16 cellular contexts compared by ENCODE assay signal in genomic region chr5:172163346-172163745, GRCh38. TPM values are rescaled to one million over a fixed set of nuclear protein-coding genes. Genes with fewer than 3 reads are reported as not detected.
DNase-seq lines count a peak whose midpoint lies in the region; ATAC-seq, FAIRE-seq and TF ChIP-seq lines count a peak whose summit lies in the region.
"Had no signal": no experiment of that assay in that cellular context is flagged by ENCODE, and none has a peak within 500 bp of the region (broad histone marks: within the 10 kb centered on the region; RNA-seq: fewer than 3 reads in every experiment).

No MANE protein-coding gene starts in this region.

- peak overlapping the region in 3 of 7 donors; percentile 8 to 31 (median 8) for H3K4me3 Mint-ChIP-seq in CD8-positive, alpha-beta memory T cell
- no peak overlapping the region for H3K4me3 Mint-ChIP-seq in activated naive CD8-positive, alpha-beta T cell treated with anti-CD3 and anti-CD28 coated beads for 36 hours
- no peak overlapping the region for H3K4me3 Mint-ChIP-seq in stimulated activated naive B cell treated with anti-CD40 and anti-IgM and Interleukin-4, amounts not matched to agents 10 μg/mL and 1 μg/mL and 100 μg/mL, for 72 hours
- H3K4me3 Mint-ChIP-seq: activated CD4-positive, alpha-beta memory T cell treated with anti-CD3 and anti-CD28 coated beads, Interleukin-2, amount 10 ng/mL, durations not matched to agents 7 days and 5 days; activated naive CD8-positive, alpha-beta T cell treated with anti-CD3 and anti-CD28 coated beads, Interleukin-2, amount 10 ng/mL, durations not matched to agents 7 days and 5 days; neural crest cell had no signal

- intact Hi-C loops in heart right ventricle (cut with DNase I) (no loop called here), pancreas (cut with DNase I) (no loop called here)

- H3K4me1 Mint-ChIP-seq in CD8-positive, alpha-beta memory T cell: peaks cover 73 to 91% (median 84%) of the 10 kb centered on the region in 3 donors
- H3K4me1 Mint-ChIP-seq in activated naive CD8-positive, alpha-beta T cell treated with anti-CD3 and anti-CD28 coated beads for 36 hours: peaks cover 62% of the 10 kb centered on the region
- peaks cover 47 to 90% of the 10 kb centered on the region in 2 donors for H3K4me1 Mint-ChIP-seq in stimulated activated naive B cell treated with anti-CD40 and anti-IgM and Interleukin-4, amounts not matched to agents 10 μg/mL and 1 μg/mL and 100 μg/mL, for 72 hours

- CTCF ChIA-PET in CD8-positive, alpha-beta memory T cell (lab: Charles Lee): interaction anchor here (0.9 to 2.3 kb wide), 4 partner anchors 9 to 52 kb away, joined by 4 to 13 read pairs (median 4); partner anchors contain the start of gene STK10

- peaks cover 0 to 61% (median 8%) of the 10 kb centered on the region in 3 donors for H3K36me3 Mint-ChIP-seq in CD8-positive, alpha-beta memory T cell
- peaks cover 16% of the 10 kb centered on the region for H3K36me3 Mint-ChIP-seq in activated naive CD8-positive, alpha-beta T cell treated with anti-CD3 and anti-CD28 coated beads for 36 hours
- peaks cover 34 to 39% of the 10 kb centered on the region in 2 donors for H3K36me3 Mint-ChIP-seq in stimulated activated naive B cell treated with anti-CD40 and anti-IgM and Interleukin-4, amounts not matched to agents 10 μg/mL and 1 μg/mL and 100 μg/mL, for 72 hours

- H3K9me3 Mint-ChIP-seq in CD8-positive, alpha-beta memory T cell: no peaks in the 10 kb centered on the region
- H3K9me3 Mint-ChIP-seq in activated naive CD8-positive, alpha-beta T cell treated with anti-CD3 and anti-CD28 coated beads for 36 hours: no peaks in the 10 kb centered on the region
- H3K9me3 Mint-ChIP-seq in stimulated activated naive B cell treated with anti-CD40 and anti-IgM and Interleukin-4, amounts not matched to agents 10 μg/mL and 1 μg/mL and 100 μg/mL, for 72 hours: no peaks in the 10 kb centered on the region
- H3K9me3 Mint-ChIP-seq: activated CD4-positive, alpha-beta memory T cell treated with anti-CD3 and anti-CD28 coated beads, Interleukin-2, amount 10 ng/mL, durations not matched to agents 7 days and 5 days; activated naive CD8-positive, alpha-beta T cell treated with anti-CD3 and anti-CD28 coated beads, Interleukin-2, amount 10 ng/mL, durations not matched to agents 7 days and 5 days; neural crest cell; T-cell had no signal

- no peaks in the 10 kb centered on the region for H3K36me3 ChIP-seq in CD8-positive, alpha-beta memory T cell (ENCODE audit: insufficient read depth, low read length)
- peaks cover 0 to 22% (median 0%) of the 10 kb centered on the region in 9 donors for H3K36me3 ChIP-seq in heart right ventricle
- no peaks in the 10 kb centered on the region for H3K36me3 ChIP-seq in pancreas
- H3K36me3 ChIP-seq: HAP-1 had no signal

- FAIRE-seq in pancreas (lab: Jason Lieb, UNC): no peak
- FAIRE-seq: endometrium had no signal

- H3K27ac Mint-ChIP-seq in CD8-positive, alpha-beta memory T cell: peak overlapping the region; percentile 12 to 94 (median 82)
- H3K27ac Mint-ChIP-seq in activated naive CD8-positive, alpha-beta T cell treated with anti-CD3 and anti-CD28 coated beads for 36 hours: peak overlapping the region; percentile 34
- no peak overlapping the region for H3K27ac Mint-ChIP-seq in stimulated activated naive B cell treated with anti-CD40 and anti-IgM and Interleukin-4, amounts not matched to agents 10 μg/mL and 1 μg/mL and 100 μg/mL, for 72 hours
- H3K27ac Mint-ChIP-seq: activated CD4-positive, alpha-beta memory T cell treated with anti-CD3 and anti-CD28 coated beads, Interleukin-2, amount 10 ng/mL, durations not matched to agents 7 days and 5 days; activated naive CD8-positive, alpha-beta T cell treated with anti-CD3 and anti-CD28 coated beads, Interleukin-2, amount 10 ng/mL, durations not matched to agents 7 days and 5 days had no signal

- DNase-seq in CD8-positive, alpha-beta memory T cell: no peak
- DNase-seq in activated naive CD8-positive, alpha-beta T cell treated with anti-CD3 and anti-CD28 coated beads for 36 hours: no peak
- DNase-seq in heart right ventricle (peak in 1 of 2 donors; percentile 54), pancreas (no peak)
- no peak for DNase-seq in stimulated activated naive B cell treated with anti-CD40 and anti-IgM and Interleukin-4, amounts not matched to agents 10 μg/mL and 1 μg/mL and 100 μg/mL, for 72 hours
- DNase-seq: activated CD4-positive, alpha-beta memory T cell treated with anti-CD3 and anti-CD28 coated beads, Interleukin-2, amount 10 ng/mL, durations not matched to agents 7 days and 5 days; activated naive CD8-positive, alpha-beta T cell treated with anti-CD3 and anti-CD28 coated beads, Interleukin-2, amount 10 ng/mL, durations not matched to agents 7 days and 5 days; Calu3; NCI-H1436 treated with DMSO at 0.1 percent for 48 hours; T-cell had no signal

- H3K27ac ChIP-seq in CD8-positive, alpha-beta memory T cell (ENCODE audit: low read depth, low read length): no peak overlapping the region
- H3K27ac ChIP-seq in heart right ventricle (peak overlapping the region in 8 of 10 donors; percentile 19 to 70 (median 47)), pancreas (no peak overlapping the region)

- H3K27me3 ChIP-seq in CD8-positive, alpha-beta memory T cell (ENCODE audit: insufficient read depth, low read length, poor library complexity, severe bottlenecking): no peaks in the 10 kb centered on the region
- no peaks in the 10 kb centered on the region for H3K27me3 ChIP-seq in heart right ventricle
- no peaks in the 10 kb centered on the region for H3K27me3 ChIP-seq in pancreas

- H3K4me1 ChIP-seq in CD8-positive, alpha-beta memory T cell (ENCODE audit: insufficient read depth, low read length): peaks cover 89% of the 10 kb centered on the region
- H3K4me1 ChIP-seq in heart right ventricle (peaks cover 21 to 60% (median 44%) of the 10 kb centered on the region in 9 donors), pancreas (peaks cover 0 to 9% (median 0%) of the 10 kb centered on the region in 3 donors)
- H3K4me1 ChIP-seq: HAP-1 had no signal

- POLR2A ChIA-PET in CD8-positive, alpha-beta memory T cell (lab: Charles Lee): interaction anchor here (0.5 to 2.8 kb wide), 2 partner anchors 11 to 19 kb away, joined by 5 to 12 read pairs; no protein-coding TSS in a partner anchor

- H3K9me3 ChIP-seq in CD8-positive, alpha-beta memory T cell (ENCODE audit: low read length): no peaks in the 10 kb centered on the region
- no peaks in the 10 kb centered on the region for H3K9me3 ChIP-seq in heart right ventricle
- no peaks in the 10 kb centered on the region for H3K9me3 ChIP-seq in pancreas
- H3K9me3 ChIP-seq: HAP-1 had no signal

- ATAC-seq in heart right ventricle: peak; percentile 39 to 75 (median 57)
- ATAC-seq in pancreas: peak in 3 of 4 donors; percentile 33 to 60 (median 50)
- no peak for ATAC-seq in GM19395 (IDR thresholded peaks at IDR 0.05; ENCODE audit: unreplicated experiment)
- no peak for ATAC-seq in stimulated activated naive B cell treated with anti-CD40 and anti-IgM and Interleukin-4, amounts not matched to agents 10 μg/mL and 1 μg/mL and 100 μg/mL, for 72 hours (replicated peaks)
- ATAC-seq in HG03108 (IDR thresholded peaks at IDR 0.05; ENCODE audit: unreplicated experiment): no peak
- ATAC-seq in GM21515 (IDR thresholded peaks at IDR 0.05; ENCODE audit: unreplicated experiment): no peak

- no peak overlapping the region for H3K4me3 ChIP-seq in CD8-positive, alpha-beta memory T cell (ENCODE audit: low read length)
- H3K4me3 ChIP-seq in heart right ventricle: no peak overlapping the region
- no peak overlapping the region for H3K4me3 ChIP-seq in pancreas
- H3K4me3 ChIP-seq: HAP-1 had no signal

- no peak for TF ChIP-seq CTCF in heart right ventricle (IDR thresholded peaks at IDR 0.05)
- TF ChIP-seq CTCF in pancreas (IDR thresholded peaks at IDR 0.05): no peak

- H3K27me3 Mint-ChIP-seq in CD8-positive, alpha-beta memory T cell: no peaks in the 10 kb centered on the region
- no peaks in the 10 kb centered on the region for H3K27me3 Mint-ChIP-seq in activated naive CD8-positive, alpha-beta T cell treated with anti-CD3 and anti-CD28 coated beads for 36 hours
- no peaks in the 10 kb centered on the region for H3K27me3 Mint-ChIP-seq in stimulated activated naive B cell treated with anti-CD40 and anti-IgM and Interleukin-4, amounts not matched to agents 10 μg/mL and 1 μg/mL and 100 μg/mL, for 72 hours
- H3K27me3 Mint-ChIP-seq: activated CD4-positive, alpha-beta memory T cell treated with anti-CD3 and anti-CD28 coated beads, Interleukin-2, amount 10 ng/mL, durations not matched to agents 7 days and 5 days; activated naive CD8-positive, alpha-beta T cell treated with anti-CD3 and anti-CD28 coated beads, Interleukin-2, amount 10 ng/mL, durations not matched to agents 7 days and 5 days; T-cell had no signal

- 11 to 15% methylated on average over 4 of the region's 4 CpGs for WGBS in heart right ventricle, 2 donors
- 50 to 53% methylated on average over 4 of the region's 4 CpGs for WGBS in pancreas, 2 donors

RNA-seq across cellular contexts. Expression of gene STK10, which starts 24.7 kb away (rescaled TPM):
- 100 to 1,000 TPM; 113 to 118 TPM for total RNA-seq in CD8-positive, alpha-beta memory T cell
- 170 TPM for polyA plus RNA-seq in CD8-positive, alpha-beta memory T cell
- total RNA-seq in activated naive CD8-positive, alpha-beta T cell treated with anti-CD3 and anti-CD28 coated beads for 36 hours: 10 to 100 TPM; 83.7 to 93.2 TPM
- 10 to 100 TPM in 5 of 10 donors, 1 to 10 TPM in 5; 5.6 to 22.3 (median 9.8) TPM for total RNA-seq in heart right ventricle
- polyA plus RNA-seq in heart right ventricle: 10 to 100 TPM in 1 of 2 donors, 1 to 10 TPM in 1; 9.3 to 10.8 TPM
- 10 to 100 TPM in 2 of 6 donors, 1 to 10 TPM in 4; 4.1 to 16.3 (median 6.3) TPM for total RNA-seq in pancreas
- 1 to 10 TPM; 7.9 to 9.2 TPM for polyA plus RNA-seq in pancreas

RNA-seq across cellular contexts. Expression of gene EFCAB9, which starts 30.6 kb away (rescaled TPM):
- not detected for total RNA-seq in CD8-positive, alpha-beta memory T cell
- not detected for polyA plus RNA-seq in CD8-positive, alpha-beta memory T cell
- not detected for total RNA-seq in activated naive CD8-positive, alpha-beta T cell treated with anti-CD3 and anti-CD28 coated beads for 36 hours
- total RNA-seq in heart right ventricle (not detected), pancreas (not detected)
- polyA plus RNA-seq in heart right ventricle (not detected), pancreas (not detected)
- total RNA-seq: activated CD4-positive, alpha-beta memory T cell treated with anti-CD3 and anti-CD28 coated beads, Interleukin-2, amount 10 ng/mL, durations not matched to agents 7 days and 5 days; activated naive CD8-positive, alpha-beta T cell treated with anti-CD3 and anti-CD28 coated beads, Interleukin-2, amount 10 ng/mL, durations not matched to agents 7 days and 5 days; Calu3; T-cell had no signal

Comparison
In these comparisons a context has a peak if more than half of its experiments do, and no peak if none do; other contexts are left out.
1. H3K27ac ChIP-seq: peak in heart right ventricle (8 of 10); none in CD8-positive, alpha-beta memory T cell (single experiment) and pancreas (0 of 4).
2. ATAC-seq: peak in heart right ventricle (8 of 8) and pancreas (3 of 4); none in GM19395 (single experiment), stimulated activated naive B cell treated with anti-CD40 and anti-IgM and Interleukin-4, amounts not matched to agents 10 μg/mL and 1 μg/mL and 100 μg/mL, for 72 hours (0 of 2), HG03108 (single experiment) and GM21515 (single experiment).